ENCODE assay signal across 1 cellular context in genomic region chr22:43006016-43006505, GRCh38.
TF ChIP-seq lines count a peak whose summit lies in the region.

No MANE protein-coding gene starts in this region.

TF ChIP-seq in SK-N-SH treated with all-trans-retinoic acid at 6 μM for 48 hours, 23 proteins besides CTCF, POLR2A, EP300 and RAD21 (continued from another document):
- TF ChIP-seq POU6F1 (CRISPR knock-in tag; IDR thresholded peaks at IDR 0.05; ENCODE audit: borderline replicate concordance, low read depth) (no peak), ZNF8 (CRISPR knock-in tag; IDR thresholded peaks at IDR 0.05) (no peak), GLIS3 (CRISPR knock-in tag; IDR thresholded peaks at IDR 0.05) (no peak), ESRRG (CRISPR knock-in tag; IDR thresholded peaks at IDR 0.05) (no peak), BACH2 (CRISPR knock-in tag; IDR thresholded peaks at IDR 0.05; ENCODE audit: borderline replicate concordance) (no peak), TOX (CRISPR knock-in tag; IDR thresholded peaks at IDR 0.05; ENCODE audit: borderline replicate concordance) (no peak), OSR1 (CRISPR knock-in tag; IDR thresholded peaks at IDR 0.05) (no peak), CREB5 (CRISPR knock-in tag; IDR thresholded peaks at IDR 0.05; ENCODE audit: low read depth) (no peak), ZNF70 (CRISPR knock-in tag; IDR thresholded peaks at IDR 0.05) (no peak), ARNTL (CRISPR knock-in tag; IDR thresholded peaks at IDR 0.05; ENCODE audit: borderline replicate concordance, low read depth) (no peak)
